16 cellular contexts compared by ENCODE assay signal in genomic region chr10:47255866-47256265, GRCh38. TPM values are rescaled to one million over a fixed set of nuclear protein-coding genes. Genes with fewer than 3 reads are reported as not detected.
"Had no signal": no experiment of that assay in that cellular context is flagged by ENCODE, and none has a peak within 500 bp of the region (broad histone marks: within the 10 kb centered on the region; RNA-seq: fewer than 3 reads in every experiment).

No MANE protein-coding gene starts in this region.

- H3K4me3 ChIP-seq: SJSA1, smooth muscle cell had no signal

- H3K36me3 ChIP-seq: SJSA1 had no signal

- H3K9me3 Mint-ChIP-seq: brain; dendritic cell treated with granulocyte-macrophage colony-stimulating factor and Interleukin-4, amounts not matched to agents 40 ng/mL and 50 ng/mL, for 4 days; effector memory CD8-positive, alpha-beta T cell; mesothelial cell of epicardium; stimulated activated effector memory CD8-positive, alpha-beta T cell treated with anti-CD3 and anti-CD28 coated beads, Interleukin-12 subunit alpha, Interleukin-12 subunit beta, amount 100 ng/mL, for 72 hours had no signal

- DNase-seq: activated CD4-positive, alpha-beta T cell treated with anti-CD3 and anti-CD28 coated beads, Interleukin-2, amount 10 ng/mL, durations not matched to agents 7 days and 5 days; activated T-cell treated with anti-CD3 and anti-CD28 coated beads, Interleukin-2, amount 50 U/mL, for 48 hours; amygdala; effector memory CD8-positive, alpha-beta T cell; right cardiac atrium; SW 1271; T-helper 9 cell had no signal

- H3K27me3 Mint-ChIP-seq: activated CD4-positive, alpha-beta T cell treated with anti-CD3 and anti-CD28 coated beads, Interleukin-2, amount 10 ng/mL, durations not matched to agents 7 days and 5 days; effector memory CD8-positive, alpha-beta T cell had no signal

- H3K4me3 Mint-ChIP-seq: activated CD4-positive, alpha-beta T cell treated with anti-CD3 and anti-CD28 coated beads, Interleukin-2, amount 10 ng/mL, durations not matched to agents 7 days and 5 days; brain; dendritic cell treated with granulocyte-macrophage colony-stimulating factor and Interleukin-4, amounts not matched to agents 40 ng/mL and 50 ng/mL, for 4 days; effector memory CD8-positive, alpha-beta T cell; mesothelial cell of epicardium; stimulated activated effector memory CD8-positive, alpha-beta T cell treated with anti-CD3 and anti-CD28 coated beads, Interleukin-12 subunit alpha, Interleukin-12 subunit beta, amount 100 ng/mL, for 72 hours had no signal

- H3K9me3 ChIP-seq: SJSA1 had no signal

- H3K27ac Mint-ChIP-seq: brain; dendritic cell treated with granulocyte-macrophage colony-stimulating factor and Interleukin-4, amounts not matched to agents 40 ng/mL and 50 ng/mL, for 4 days; mesothelial cell of epicardium; stimulated activated effector memory CD8-positive, alpha-beta T cell treated with anti-CD3 and anti-CD28 coated beads, Interleukin-12 subunit alpha, Interleukin-12 subunit beta, amount 100 ng/mL, for 72 hours had no signal

- H3K27me3 ChIP-seq: SJSA1 had no signal

- H3K27ac ChIP-seq: SJSA1, VCaP had no signal

- ATAC-seq: stimulated activated effector memory CD8-positive, alpha-beta T cell treated with anti-CD3 and anti-CD28 coated beads, Interleukin-12 subunit alpha, Interleukin-12 subunit beta, amount 100 ng/mL, for 72 hours had no signal

- H3K4me1 Mint-ChIP-seq: mesothelial cell of epicardium had no signal

- H3K4me2 ChIP-seq: smooth muscle cell had no signal

- H3K36me3 Mint-ChIP-seq: brain; mesothelial cell of epicardium; stimulated activated effector memory CD8-positive, alpha-beta T cell treated with anti-CD3 and anti-CD28 coated beads, Interleukin-12 subunit alpha, Interleukin-12 subunit beta, amount 100 ng/mL, for 72 hours had no signal

RNA-seq across cellular contexts. Expression of gene GDF10, which starts 44.1 kb away (rescaled TPM):
- total RNA-seq: epithelial cell of proximal tubule, myocyte, SJSA1 had no signal
